In genomic region chr5:90916947-90917800, GRCh38 we compare ENCODE assay signal across 20 cellular contexts.
"Had no signal": no experiment of that assay in that cellular context is flagged by ENCODE, and none has a peak within 500 bp of the region (broad histone marks: within the 10 kb centered on the region; RNA-seq: fewer than 3 reads in every experiment).

No MANE protein-coding gene starts in this region.

- ATAC-seq: activated CD4-positive, CD25-positive, alpha-beta regulatory T cell treated with anti-CD3 and anti-CD28 coated beads, Interleukin-2, amount 50 U/mL, for 24 hours; activated CD8-positive, alpha-beta memory T cell treated with anti-CD3 and anti-CD28 coated beads, Interleukin-2, amount 10 ng/mL, durations not matched to agents 7 days and 5 days; activated CD8-positive, alpha-beta T cell treated with anti-CD3 and anti-CD28 coated beads for 36 hours; activated naive CD8-positive, alpha-beta T cell treated with anti-CD3 and anti-CD28 coated beads, Interleukin-2, amount 50 U/mL, for 24 hours; foreskin keratinocyte; stimulated activated naive B cell treated with anti-CD40 and anti-IgM and Interleukin-4, amounts not matched to agents 10 μg/mL and 1 μg/mL and 100 μg/mL, for 72 hours had no signal

- H3K4me1 ChIP-seq: foreskin keratinocyte, vagina had no signal

- H3K79me2 ChIP-seq: hepatocyte had no signal

- H3K4me3 ChIP-seq: cardiac muscle cell, hepatocyte, vagina had no signal

- H3K27me3 ChIP-seq: cardiac muscle cell, foreskin keratinocyte, hepatocyte, neutrophil, vagina had no signal

- H3K36me3 ChIP-seq: cardiac muscle cell, neutrophil, vagina had no signal

- H3K9me3 ChIP-seq: neutrophil, vagina had no signal

- DNase-seq: activated CD4-positive, alpha-beta T cell treated with anti-CD3 and anti-CD28 coated beads, Interleukin-2, amount 10 ng/mL, durations not matched to agents 7 days and 5 days; activated CD8-positive, alpha-beta memory T cell treated with anti-CD3 and anti-CD28 coated beads, Interleukin-2, amount 10 ng/mL, durations not matched to agents 7 days and 5 days; activated CD8-positive, alpha-beta T cell treated with anti-CD3 and anti-CD28 coated beads for 36 hours; activated gamma-delta T cell; activated naive CD4-positive, alpha-beta T cell treated with anti-CD3 and anti-CD28 coated beads, Interleukin-2, amount 50 U/mL, for 16 hours; activated naive CD8-positive, alpha-beta T cell treated with anti-CD3 and anti-CD28 coated beads, Interleukin-2, amount 50 U/mL, for 24 hours; activated T-cell treated with anti-CD3 and anti-CD28 coated beads for 4 hours; cortex of kidney; foreskin keratinocyte; posterior cingulate gyrus; retina; stimulated activated CD4-positive, alpha-beta T cell treated with anti-CD3 and anti-CD28 coated beads, Interleukin-2, amount 100 ng/mL, for 48 hours; stimulated activated CD8-positive, alpha-beta memory T cell treated with anti-CD3 and anti-CD28 coated beads, Interleukin-4, amount 100 ng/mL, for 48 hours; stimulated activated naive B cell treated with anti-CD40 and anti-IgM and Interleukin-4, amounts not matched to agents 10 μg/mL and 1 μg/mL and 100 μg/mL, for 72 hours; trophoblast cell had no signal

- H3K27ac ChIP-seq: cardiac muscle cell, foreskin keratinocyte, hepatocyte, neutrophil, vagina had no signal

- H2AFZ ChIP-seq: hepatocyte had no signal

- H3K4me2 ChIP-seq: hepatocyte had no signal
